In the genomic region with DNA sequence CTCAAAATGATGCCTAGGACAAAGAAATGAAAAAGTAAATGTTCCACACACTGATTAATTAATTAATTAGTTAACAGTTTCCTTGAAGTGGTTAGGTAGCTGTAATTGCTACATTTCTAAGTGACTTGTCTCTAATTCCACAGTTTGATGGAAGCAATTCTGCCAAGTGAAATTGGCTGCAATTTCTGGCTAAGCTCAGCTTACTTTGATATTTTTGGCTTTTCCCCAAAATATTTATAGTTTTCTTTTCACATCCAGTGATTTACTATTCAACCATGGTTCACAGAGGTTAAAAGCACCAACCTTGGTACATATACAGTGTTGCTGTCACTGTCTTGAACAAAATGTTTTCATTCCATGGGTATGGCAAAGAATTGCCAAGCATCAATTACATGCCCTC, we compare ENCODE assay signal across 23 cellular contexts.
"Had no signal": no experiment of that assay in that cellular context is flagged by ENCODE, and none has a peak within 500 bp of the region (broad histone marks: within the 10 kb centered on the region; RNA-seq: fewer than 3 reads in every experiment).

No MANE protein-coding gene starts in this region.

- H3K4me1 ChIP-seq: heart left ventricle, left lung, lower lobe of right lung, parathyroid adenoma, spleen, tibial nerve had no signal

- H3K79me2 ChIP-seq: parathyroid adenoma had no signal

- DNase-seq: activated CD4-positive, alpha-beta T cell treated with anti-CD3 and anti-CD28 coated beads for 36 hours; activated CD4-positive, alpha-beta T cell treated with anti-CD3 and anti-CD28 coated beads, Interleukin-2, amount 50 U/mL, for 4 hours; activated CD4-positive, CD25-positive, alpha-beta regulatory T cell; activated effector memory CD4-positive, alpha-beta T cell treated with anti-CD3 and anti-CD28 coated beads, Interleukin-2, amount 50 U/mL, for 16 hours; activated naive CD4-positive, alpha-beta T cell treated with anti-CD3 and anti-CD28 coated beads, Interleukin-2, amount 50 U/mL, for 16 hours; activated T-cell treated with anti-CD3 and anti-CD28 coated beads for 4 hours; amygdala; cortex of kidney; endodermal cell; esophagus squamous epithelium; foreskin keratinocyte; heart left ventricle; hypothalamus; kidney glomerular epithelial cell; left lung; lower lobe of right lung; mesenchymal stem cell; naive thymus-derived CD8-positive, alpha-beta T cell; nucleus accumbens; right cardiac atrium; spleen had no signal

- H3K27ac ChIP-seq: esophagus squamous epithelium, foreskin keratinocyte, heart left ventricle, left lung, lower lobe of right lung, parathyroid adenoma, spleen, tibial nerve had no signal

- H2AFZ ChIP-seq: parathyroid adenoma had no signal

- H3K9ac ChIP-seq: parathyroid adenoma had no signal

- H3K4me3 ChIP-seq: esophagus squamous epithelium, heart left ventricle, left lung, lower lobe of right lung, spleen, tibial nerve had no signal

- H3K36me3 ChIP-seq: esophagus squamous epithelium, heart left ventricle, left lung, lower lobe of right lung, spleen, tibial nerve had no signal

- H3K9me3 ChIP-seq: esophagus squamous epithelium, heart left ventricle, left lung, lower lobe of right lung, spleen, tibial nerve had no signal

- H3K27me3 ChIP-seq: esophagus squamous epithelium, foreskin keratinocyte, heart left ventricle, left lung, spleen, tibial nerve had no signal
